In genomic region chr2:113157108-113157896, GRCh38 we compare ENCODE assay signal across 8 cellular contexts. TPM values are rescaled to one million over a fixed set of nuclear protein-coding genes. Genes with fewer than 3 reads are reported as not detected.
DNase-seq lines count a peak whose midpoint lies in the region; ATAC-seq, FAIRE-seq and TF ChIP-seq lines count a peak whose summit lies in the region.

No MANE protein-coding gene starts in this region.

- H3K9ac ChIP-seq in astrocyte (ENCODE audit: low read length), result peak overlapping the region; percentile 82

- ATAC-seq in HG02798 (IDR thresholded peaks at IDR 0.05; ENCODE audit: poor library complexity, unreplicated experiment), result peak; percentile 68
- ATAC-seq in GM19035 (IDR thresholded peaks at IDR 0.05; ENCODE audit: unreplicated experiment), result no peak

- no peaks in the 10 kb centered on the region for H3K79me2 ChIP-seq in astrocyte (ENCODE audit: insufficient read depth, low read length)

- no peaks in the 10 kb centered on the region for H3K27me3 ChIP-seq in astrocyte (ENCODE audit: insufficient read depth, low read length)

- H3K9me3 ChIP-seq in astrocyte (ENCODE audit: insufficient read depth, low read depth, low read length), result no peaks in the 10 kb centered on the region

- H4K20me1 ChIP-seq in astrocyte (ENCODE audit: insufficient read depth, low read length), result no peaks in the 10 kb centered on the region

- H3K4me3 Mint-ChIP-seq in astrocyte (ENCODE audit: unreplicated experiment) (peak overlapping the region; percentile 88), immature natural killer cell (peak overlapping the region; percentile 84 to 89 (median 87))

- FAIRE-seq in astrocyte (lab: Jason Lieb, UNC), result no peak

- peak overlapping the region; percentile 87 for H3K4me2 ChIP-seq in astrocyte (ENCODE audit: low read length)

- no peaks in the 10 kb centered on the region for H3K36me3 ChIP-seq in astrocyte (ENCODE audit: insufficient read depth, low read length)

- H3K4me1 Mint-ChIP-seq in astrocyte (ENCODE audit: low read depth, unreplicated experiment) (peaks cover 8% of the 10 kb centered on the region), immature natural killer cell (peaks cover 14 to 22% of the 10 kb centered on the region in 2 donors)

- H3K27me3 Mint-ChIP-seq in astrocyte (ENCODE audit: low read depth, unreplicated experiment) (peaks cover 14% of the 10 kb centered on the region), immature natural killer cell (ENCODE audit: low read depth in 3 of 3) (peaks cover 2 to 3% (median 2%) of the 10 kb centered on the region in 3 donors)

- peak overlapping the region; percentile 62 for H3K4me3 ChIP-seq in GM12875 (ENCODE audit: low read depth, low read length)
- H3K4me3 ChIP-seq in astrocyte (ENCODE audit: insufficient read depth, low read depth, low read length), result peak overlapping the region; percentile 69

- no peaks in the 10 kb centered on the region for H3K36me3 Mint-ChIP-seq in astrocyte (ENCODE audit: low read depth, unreplicated experiment)
- no peaks in the 10 kb centered on the region for H3K36me3 Mint-ChIP-seq in immature natural killer cell

- H3K27ac ChIP-seq in astrocyte (ENCODE audit: low read depth, low read length), result peak overlapping the region; percentile 58

- H2AFZ ChIP-seq in astrocyte (ENCODE audit: low read depth, low read length), result peak overlapping the region; percentile 92

- H3K9me3 Mint-ChIP-seq in astrocyte (ENCODE audit: unreplicated experiment), result no peaks in the 10 kb centered on the region
- H3K9me3 Mint-ChIP-seq in immature natural killer cell, result no peaks in the 10 kb centered on the region

- H3K27ac Mint-ChIP-seq in astrocyte (ENCODE audit: unreplicated experiment) (no peak overlapping the region), immature natural killer cell (peak overlapping the region in 3 of 6 donors; percentile 74 to 84 (median 81))

- DNase-seq in NCI-H774 (lab: John Stamatoyannopoulos, UW) (peak; percentile 45), astrocyte (ENCODE audit: low read depth) (peak; percentile 10), immature natural killer cell (peak; percentile 50 to 60 (median 55)), AML-193 (lab: John Stamatoyannopoulos, UW) (no peak)
- peak; percentile 31 to 60 for DNase-seq in stimulated activated CD4-positive, alpha-beta T cell treated with anti-CD3 and anti-CD28 coated beads, Interleukin-4, amount 100 ng/mL, for 4 hours

- TF ChIP-seq CTCF in GM12875 (IDR thresholded peaks at IDR 0.05; ENCODE audit: borderline replicate concordance, insufficient read depth, low read depth, low read length) (no peak), astrocyte (IDR thresholded peaks at IDR 0.05; ENCODE audit: insufficient read depth, low read depth, low read length) (no peak)

- peaks cover 20% of the 10 kb centered on the region for H3K4me1 ChIP-seq in astrocyte (ENCODE audit: insufficient read depth, low read length)

RNA-seq across cellular contexts. Expression of gene PSD4, which starts 16.5 kb away (rescaled TPM):
- total RNA-seq in astrocyte, result 2.6 and 4.0 TPM in 2 replicates
- 10 to 100 TPM; 17.0 to 72.3 (median 20.6) TPM for polyA plus RNA-seq in immature natural killer cell

RNA-seq across cellular contexts. Expression of gene IL1RN, which starts 29.9 kb away (rescaled TPM):
- total RNA-seq in astrocyte, result not detected in 2 replicates
- polyA plus RNA-seq in immature natural killer cell, result 1 to 10 TPM in 2 of 3 donors, under 1 TPM in 1; 0.44 to 2.3 (median 1.9) TPM

Comparison
In these comparisons a context has a peak if more than half of its experiments do, and no peak if none do; other contexts are left out.
1. DNase-seq: peak in NCI-H774 (single experiment), astrocyte (single experiment), immature natural killer cell (3 of 3) and stimulated activated CD4-positive, alpha-beta T cell treated with anti-CD3 and anti-CD28 coated beads, Interleukin-4, amount 100 ng/mL, for 4 hours (2 of 2); none in AML-193 (0 of 2).